In the genomic region with DNA sequence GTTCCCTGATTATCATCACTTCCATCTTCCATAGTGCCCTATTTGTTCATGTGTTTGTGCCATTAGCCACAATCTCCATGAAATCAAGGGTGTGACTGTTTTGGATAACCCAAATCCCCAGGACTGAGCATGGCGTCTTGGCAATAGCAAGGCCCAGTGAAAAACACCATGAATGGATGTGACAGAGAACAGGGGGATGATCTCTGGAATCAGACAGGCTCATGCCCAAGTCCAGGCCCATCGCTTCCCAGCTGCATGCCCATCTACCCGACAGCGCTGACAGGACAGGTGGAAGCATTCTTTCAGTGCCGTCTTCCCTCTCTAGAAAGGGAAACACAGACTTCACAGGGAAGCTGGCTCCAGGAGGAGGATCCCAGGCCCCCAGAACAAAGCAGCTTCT, we compare ENCODE assay signal across 1 cellular context.
A peak's percentile ranks its signal among the peaks of the same experiment; 100 is the strongest.
TF ChIP-seq lines count a peak whose summit lies in the region.

No MANE protein-coding gene starts in this region.

TF ChIP-seq in HepG2, 621 proteins besides CTCF, POLR2A, EP300 and RAD21:
- TF ChIP-seq CENPX (CRISPR knock-in tag; IDR thresholded peaks at IDR 0.05) (no peak), SP140L (CRISPR knock-in tag; IDR thresholded peaks at IDR 0.05; ENCODE audit: borderline replicate concordance) (no peak), MED8 (CRISPR knock-in tag; IDR thresholded peaks at IDR 0.05; ENCODE audit: insufficient replicate concordance) (peak; percentile 27), CCAR2 (optimal IDR thresholded peaks at IDR 0.05; ENCODE audit: low read depth, low read length) (no peak), RBM22 (optimal IDR thresholded peaks at IDR 0.05; ENCODE audit: low read length) (peak; percentile 29)
